Comparison of ENCODE assay signal across 8 cellular contexts in the genomic region with DNA sequence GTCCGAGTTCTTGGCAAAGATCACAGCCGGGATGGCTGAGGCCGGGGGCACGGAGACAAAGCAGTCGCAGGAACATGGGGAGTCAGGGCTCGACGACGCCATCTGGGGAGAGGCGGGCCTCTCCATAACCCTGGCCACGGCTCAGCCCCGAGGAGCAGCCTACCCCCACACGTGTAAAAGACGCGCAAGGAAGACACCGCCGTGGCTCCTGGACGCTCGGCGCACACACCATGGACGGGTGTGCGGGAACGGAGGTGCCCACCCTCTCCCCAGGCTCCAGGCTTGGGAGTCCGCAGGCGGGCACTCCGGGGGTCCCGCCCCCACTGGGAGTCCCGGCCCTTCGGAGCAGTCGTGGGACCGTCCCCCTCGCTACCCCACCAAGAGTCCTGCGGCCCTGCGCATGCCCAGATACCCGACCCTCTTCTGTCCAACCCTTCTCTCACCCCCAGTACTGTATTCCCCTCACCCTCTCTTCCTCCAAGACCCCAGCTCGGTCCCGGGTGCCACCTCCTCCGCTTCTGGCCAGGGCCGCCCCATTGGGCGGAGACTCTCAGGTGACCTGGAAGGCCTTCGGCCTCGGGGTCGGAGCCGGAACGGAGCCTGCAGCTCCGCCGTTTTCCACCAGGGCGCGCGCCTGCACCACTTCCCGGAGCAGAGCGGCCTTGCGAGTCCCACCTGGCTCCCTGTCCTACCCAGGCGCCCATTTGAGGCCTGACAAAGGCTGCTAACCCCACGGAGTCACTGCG. TPM values are rescaled to one million over a fixed set of nuclear protein-coding genes. Genes with fewer than 3 reads are reported as not detected.
DNase-seq lines count a peak whose midpoint lies in the region; ATAC-seq and TF ChIP-seq lines count a peak whose summit lies in the region.

A gene (minus strand): TSS at position 532 of the 746 bp plus-strand sequence. CDS start 430 bp downstream, at position 102.

- no peaks in the 10 kb centered on the region for H3K9me3 Mint-ChIP-seq in neural progenitor cell

- ATAC-seq in GM21723 (IDR thresholded peaks at IDR 0.05; ENCODE audit: unreplicated experiment), result peak; percentile 82

- H3K4me1 Mint-ChIP-seq in neural progenitor cell, result peaks cover 28% of the 10 kb centered on the region

- H3K4me2 ChIP-seq in neural progenitor cell, result peak within 1 kb of the TSS; percentile 86

- H3K27me3 ChIP-seq in neural progenitor cell, result peaks cover 20% of the 10 kb centered on the region
- peaks cover 1 to 4% (median 2%) of the 10 kb centered on the region in 5 donors for H3K27me3 ChIP-seq in subcutaneous abdominal adipose tissue (ENCODE audit: control insufficient read depth in 5 of 5, insufficient read depth in 4 of 5, low read length in 5 of 5)

- peak; percentile 57; the same call in 1 of the 2 replicates for TF ChIP-seq POLR2A in Raji (IDR thresholded peaks at IDR 0.05; ENCODE audit: insufficient read depth, low read depth, low read length)

- H3K9me3 ChIP-seq in neural progenitor cell (ENCODE audit: low read depth) (no peaks in the 10 kb centered on the region), subcutaneous abdominal adipose tissue (ENCODE audit: control insufficient read depth in 5 of 5, low read length in 5 of 5) (no peaks in the 10 kb centered on the region)

- H3K4me3 ChIP-seq in foreskin fibroblast (ENCODE audit: low read depth in 1 of 2, low read length in 2 of 2), result peak within 1 kb of the TSS; percentile 91
- H3K4me3 ChIP-seq in neural progenitor cell, result peak within 1 kb of the TSS; percentile 70
- H3K4me3 ChIP-seq in subcutaneous abdominal adipose tissue (ENCODE audit: low read depth in 1 of 5, low read length in 5 of 5), result peak within 1 kb of the TSS; percentile 69 to 94 (median 92)

- no peaks in the 10 kb centered on the region for H4K20me1 ChIP-seq in neural progenitor cell (ENCODE audit: low read depth)

- H3K27ac ChIP-seq in neural progenitor cell (no peak within 1 kb of the TSS), subcutaneous abdominal adipose tissue (ENCODE audit: low read depth, low read length) (peak within 1 kb of the TSS; percentile 84)

- no peaks in the 10 kb centered on the region for H3K36me3 Mint-ChIP-seq in neural progenitor cell

- no peaks in the 10 kb centered on the region for H3K36me3 ChIP-seq in neural progenitor cell
- H3K36me3 ChIP-seq in subcutaneous abdominal adipose tissue (ENCODE audit: control insufficient read depth in 5 of 5, insufficient read depth in 5 of 5, low read length in 5 of 5), result peaks cover 0 to 30% (median 19%) of the 10 kb centered on the region in 5 donors

- H3K4me1 ChIP-seq in neural progenitor cell (peaks cover 10% of the 10 kb centered on the region), subcutaneous abdominal adipose tissue (ENCODE audit: control insufficient read depth in 5 of 5, insufficient read depth in 5 of 5, low read length in 5 of 5) (peaks cover 12 to 61% (median 51%) of the 10 kb centered on the region in 5 donors)

- H3K9ac ChIP-seq in neural progenitor cell, result peak within 1 kb of the TSS; percentile 45
- H3K9ac ChIP-seq in subcutaneous abdominal adipose tissue (ENCODE audit: low read length in 5 of 5), result peak within 1 kb of the TSS; percentile 58 to 93 (median 86)

- H3K4me3 Mint-ChIP-seq in neural progenitor cell, result peak within 1 kb of the TSS; percentile 93

- peak; percentile 79 for DNase-seq in DMS79 (lab: John Stamatoyannopoulos, UW)
- peak; percentile 95 for DNase-seq in activated effector memory CD4-positive, alpha-beta T cell treated with anti-CD3 and anti-CD28 coated beads, Interleukin-2, amount 50 U/mL, for 16 hours
- DNase-seq in foreskin fibroblast, result peak; percentile 77 to 95
- peak; percentile 95 for DNase-seq in neural progenitor cell (ENCODE audit: low spot score)

- TF ChIP-seq CTCF in LNCAP (IDR thresholded peaks at IDR 0.05) (peak; percentile 93), foreskin fibroblast (IDR thresholded peaks at IDR 0.05; ENCODE audit: low read depth, low read length) (peak; percentile 95), neural progenitor cell (IDR thresholded peaks at IDR 0.05) (peak; percentile 88)

- peak within 1 kb of the TSS; percentile 96 for H2AFZ ChIP-seq in neural progenitor cell (replicated peaks)

- H3K27ac Mint-ChIP-seq in neural progenitor cell, result no peak within 1 kb of the TSS

- H3K27me3 Mint-ChIP-seq in neural progenitor cell (ENCODE audit: insufficient read depth, low read depth), result peaks cover 20% of the 10 kb centered on the region

- peaks cover 7% of the 10 kb centered on the region for H3K79me2 ChIP-seq in neural progenitor cell (ENCODE audit: low read depth)

- H3F3A ChIP-seq in neural progenitor cell (ENCODE audit: low read depth), result no peaks in the 10 kb centered on the region

RNA-seq across cellular contexts. Expression of the gene that starts here (rescaled TPM):
- total RNA-seq in neural progenitor cell (ENCODE audit: low replicate concordance), result 29.8 and 61.3 TPM in 2 replicates
